1 cellular context compared by ENCODE assay signal in genomic region chr16:57187508-57187854, GRCh38.
TF ChIP-seq lines count a peak whose summit lies in the region.

No MANE protein-coding gene starts in this region.

TF ChIP-seq in SK-N-SH, 30 proteins besides CTCF, POLR2A, EP300 and RAD21 (continued from another document):
- no peak for TF ChIP-seq IRF3 (IDR thresholded peaks at IDR 0.05; ENCODE audit: low read depth, low read length)
- no peak for TF ChIP-seq CHD2 (IDR thresholded peaks at IDR 0.05; ENCODE audit: low read length, partially characterized antibody)
- no peak for TF ChIP-seq MEF2A (IDR thresholded peaks at IDR 0.05; ENCODE audit: borderline replicate concordance, low read depth)
- TF ChIP-seq, protein P1, sequence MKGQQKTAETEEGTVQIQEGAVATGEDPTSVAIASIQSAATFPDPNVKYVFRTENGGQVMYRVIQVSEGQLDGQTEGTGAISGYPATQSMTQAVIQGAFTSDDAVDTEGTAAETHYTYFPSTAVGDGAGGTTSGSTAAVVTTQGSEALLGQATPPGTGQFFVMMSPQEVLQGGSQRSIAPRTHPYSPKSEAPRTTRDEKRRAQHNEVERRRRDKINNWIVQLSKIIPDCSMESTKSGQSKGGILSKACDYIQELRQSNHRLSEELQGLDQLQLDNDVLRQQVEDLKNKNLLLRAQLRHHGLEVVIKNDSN (IDR thresholded peaks at IDR 0.05; ENCODE audit: borderline replicate concordance, low read depth), result no peak
- no peak for TF ChIP-seq SIN3A (IDR thresholded peaks at IDR 0.05; ENCODE audit: borderline replicate concordance, low read depth, low read length)
- TF ChIP-seq NRF1 (IDR thresholded peaks at IDR 0.05; ENCODE audit: low read depth, low read length), result no peak
